ENCODE assay signal across 8 cellular contexts in the genomic region with DNA sequence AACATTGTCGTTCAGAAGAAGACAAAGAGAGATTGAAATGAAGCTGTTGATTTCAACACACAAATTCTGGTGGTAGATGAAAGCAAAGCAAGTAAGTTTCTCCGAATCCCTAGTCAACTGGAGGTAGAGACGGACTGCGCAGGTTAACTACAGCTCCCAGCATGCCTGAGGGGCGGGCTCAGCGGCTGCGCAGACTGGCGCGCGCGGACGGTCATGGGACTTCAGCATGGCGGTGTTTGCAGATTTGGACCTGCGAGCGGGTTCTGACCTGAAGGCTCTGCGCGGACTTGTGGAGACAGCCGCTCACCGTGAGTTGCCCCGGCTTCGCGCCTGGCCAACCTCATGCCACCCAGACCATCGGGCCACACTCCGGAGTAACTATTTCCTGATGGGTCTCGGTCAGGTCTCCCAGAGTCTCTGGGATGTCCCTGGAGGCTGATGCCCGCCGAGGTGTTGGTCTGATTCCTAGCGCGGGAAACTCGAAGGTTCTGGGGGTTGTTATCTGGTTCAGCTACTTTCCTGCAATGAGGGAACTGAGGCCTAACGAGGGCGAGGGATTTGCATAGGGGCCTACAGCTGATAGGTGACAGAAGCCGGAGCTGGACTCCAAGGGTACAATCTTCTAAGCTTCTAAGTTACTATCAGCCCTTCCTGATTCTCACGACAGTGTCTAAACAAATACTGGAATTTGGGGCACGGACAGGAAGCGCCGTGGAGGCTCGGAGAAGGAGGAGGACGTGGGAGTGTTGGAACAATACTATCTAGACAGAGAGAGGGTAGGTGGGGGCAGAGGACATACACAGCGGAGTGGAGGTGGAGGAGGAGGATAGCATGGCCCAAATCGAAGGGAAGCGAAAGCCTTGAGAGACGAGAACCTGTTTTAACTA.
A peak's percentile ranks its signal among the peaks of the same experiment; 100 is the strongest.
DNase-seq lines count a peak whose midpoint lies in the region; ATAC-seq lines count a peak whose summit lies in the region.

RPP30 (plus strand) TSS at position 214 of the 887 bp plus-strand sequence; CDS start at position 227, 13 bp downstream.

- ATAC-seq in GM19043 (IDR thresholded peaks at IDR 0.05; ENCODE audit: low read depth, unreplicated experiment) (peak; percentile 99), HG03354 (IDR thresholded peaks at IDR 0.05; ENCODE audit: poor library complexity, severe bottlenecking, unreplicated experiment) (peak; percentile 98)

- peak; percentile 93 for DNase-seq in Ammon's horn (ENCODE audit: low spot score)
- DNase-seq in NCI-H526 (lab: John Stamatoyannopoulos, UW): peak; percentile 63 to 80
- peak; percentile 77 for DNase-seq in activated CD4-positive, alpha-beta T cell treated with anti-CD3 and anti-CD28 coated beads, Interleukin-2, amount 50 U/mL, for 1 hour
- DNase-seq in dedifferentiated amniotic fluid mesenchymal stem cell (ENCODE audit: extremely low spot score): peak; percentile 77
- DNase-seq in left kidney (ENCODE audit: low read depth, low spot score): peak; percentile 95
- peak; percentile 70 to 79 for DNase-seq in stimulated activated CD4-positive, alpha-beta T cell treated with anti-CD3 and anti-CD28 coated beads, Interleukin-2, amount 100 ng/mL, for 48 hours

Comparison
In these comparisons a context has a peak if more than half of its experiments do, and no peak if none do; other contexts are left out.
1. Peak in every context shown above with its lines: DNase-seq and ATAC-seq.